ENCODE assay signal across 1 cellular context in the genomic region with DNA sequence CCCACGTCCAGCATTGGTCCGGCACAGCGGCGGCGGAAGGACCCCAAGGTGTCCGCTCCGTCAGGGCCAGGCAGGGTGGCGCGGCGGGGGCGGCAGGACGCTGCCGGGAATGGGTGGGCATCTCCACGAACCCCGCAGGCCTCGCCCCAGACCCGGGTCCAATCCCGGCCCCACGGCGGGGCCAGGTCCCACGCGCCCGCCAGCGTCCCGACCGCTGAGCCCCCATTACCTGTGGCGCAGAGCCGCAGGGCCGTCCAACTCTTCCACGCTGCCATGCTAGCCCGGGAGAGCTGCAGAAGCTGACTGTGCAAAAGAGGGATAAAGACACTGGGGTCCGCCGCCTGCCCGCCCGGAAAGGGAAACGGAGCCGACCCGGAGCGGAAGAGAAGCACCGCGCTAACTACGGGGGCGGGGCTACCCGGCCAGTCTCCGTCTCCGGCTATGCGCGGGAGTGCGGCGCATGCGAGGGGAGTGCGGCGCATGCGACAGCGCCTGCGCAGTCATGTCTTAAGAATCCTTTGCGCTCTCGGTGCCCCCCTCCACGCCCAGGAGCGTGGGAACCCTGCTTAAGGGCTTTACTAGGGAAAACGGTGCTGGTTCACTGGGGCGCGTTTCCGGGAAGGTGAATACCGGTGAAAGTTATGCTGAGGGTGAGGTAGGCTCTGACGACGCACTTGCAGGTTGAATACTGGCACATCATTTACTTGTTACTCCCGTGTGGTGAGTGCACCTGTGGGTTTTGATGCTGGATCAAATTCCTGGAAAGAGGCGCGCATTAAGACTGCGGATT.
TF ChIP-seq lines count a peak whose summit lies in the region.

Gene TMX3, minus strand, starts transcription at position 402 of the 790 bp plus-strand sequence. Its CDS starts 127 bp downstream, at position 275.

TF ChIP-seq in H1, 55 proteins besides CTCF, POLR2A, EP300 and RAD21:
- 0 out of 2 replicates have a peak, but pooled peaks have one; percentile 10 for TF ChIP-seq ATF3 (IDR thresholded peaks at IDR 0.05; ENCODE audit: insufficient read depth, low read depth, low read length)
- peak; percentile 66 for TF ChIP-seq ASH2L (IDR thresholded peaks at IDR 0.05; ENCODE audit: low read length)
- 0 out of 2 replicates have a peak, but pooled peaks have one; percentile 6 for TF ChIP-seq EGR1 (IDR thresholded peaks at IDR 0.05; ENCODE audit: borderline replicate concordance, low read depth, low read length)
- TF ChIP-seq RFX5 (IDR thresholded peaks at IDR 0.05; ENCODE audit: borderline replicate concordance, low read depth, low read length): no peak
- peak; percentile 16 for TF ChIP-seq SAP30 (IDR thresholded peaks at IDR 0.05; ENCODE audit: insufficient read depth, insufficient replicate concordance, low read length)
- TF ChIP-seq BACH1 (IDR thresholded peaks at IDR 0.05; ENCODE audit: low read length): peak; percentile 72
- peak; percentile 89 for TF ChIP-seq KDM1A (IDR thresholded peaks at IDR 0.05; ENCODE audit: borderline replicate concordance, low read length)
- TF ChIP-seq SP2 (IDR thresholded peaks at IDR 0.05; ENCODE audit: low read length): no peak
- peak; percentile 79 for TF ChIP-seq CREB1 (IDR thresholded peaks at IDR 0.05)
- TF ChIP-seq HDAC2 (IDR thresholded peaks at IDR 0.05; ENCODE audit: borderline replicate concordance in 1 of 2, low read depth in 2 of 2, low read length in 2 of 2): peak; percentile 49 to 83; a peak in 2 of 4 replicates
- TF ChIP-seq SIRT6 (IDR thresholded peaks at IDR 0.05; ENCODE audit: low read length): no peak
- no peak for TF ChIP-seq SUZ12 (IDR thresholded peaks at IDR 0.05; ENCODE audit: low read length)
- TF ChIP-seq POU5F1 (IDR thresholded peaks at IDR 0.05; ENCODE audit: low read depth, low read length): no peak
- TF ChIP-seq KDM4A (IDR thresholded peaks at IDR 0.05; ENCODE audit: low read depth, low read length, severe bottlenecking): peak; percentile 99
- TF ChIP-seq SP4 (IDR thresholded peaks at IDR 0.05; ENCODE audit: low read length): peak; percentile 69
- TF ChIP-seq ZNF274 (IDR thresholded peaks at IDR 0.05; ENCODE audit: borderline replicate concordance, extremely low read depth, low read length): no peak
- TF ChIP-seq TAF1 (IDR thresholded peaks at IDR 0.05; ENCODE audit: low read depth, low read length): peak; percentile 75
- TF ChIP-seq MAFK (IDR thresholded peaks at IDR 0.05; ENCODE audit: low read depth, low read length): peak; percentile 50; the same call in 1 of the 2 replicates
- TF ChIP-seq RBBP5 (IDR thresholded peaks at IDR 0.05; ENCODE audit: borderline replicate concordance, low read depth, low read length): peak; percentile 94
- TF ChIP-seq, protein P1, sequence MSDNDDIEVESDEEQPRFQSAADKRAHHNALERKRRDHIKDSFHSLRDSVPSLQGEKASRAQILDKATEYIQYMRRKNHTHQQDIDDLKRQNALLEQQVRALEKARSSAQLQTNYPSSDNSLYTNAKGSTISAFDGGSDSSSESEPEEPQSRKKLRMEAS (IDR thresholded peaks at IDR 0.05): peak; percentile 99
- peak; percentile 22; the same call in 1 of the 2 replicates for TF ChIP-seq TBP (IDR thresholded peaks at IDR 0.05; ENCODE audit: low read depth, low read length)
- peak; percentile 2; the same call in 1 of the 2 replicates for TF ChIP-seq SRF (IDR thresholded peaks at IDR 0.05; ENCODE audit: low read depth, low read length)
- TF ChIP-seq PHF8 (conservative IDR thresholded peaks at IDR 0.05; ENCODE audit: low read depth, low read length): peak; percentile 78; the same call in 1 of the 2 replicates
- TF ChIP-seq E2F6 (IDR thresholded peaks at IDR 0.05): peak; percentile 99
- peak; percentile 36 for TF ChIP-seq TAF7 (optimal IDR thresholded peaks at IDR 0.05; ENCODE audit: borderline replicate concordance, low read depth, low read length)
- peak; percentile 65 for TF ChIP-seq NRF1 (IDR thresholded peaks at IDR 0.05; ENCODE audit: low read depth, low read length)
- no peak for TF ChIP-seq GTF2F1 (IDR thresholded peaks at IDR 0.05; ENCODE audit: borderline replicate concordance, low read depth, low read length)
- no peak for TF ChIP-seq USF2 (IDR thresholded peaks at IDR 0.05; ENCODE audit: low read length)
- TF ChIP-seq GABPA (IDR thresholded peaks at IDR 0.05; ENCODE audit: borderline replicate concordance, insufficient read depth, low read length): peak; percentile 88
- TF ChIP-seq RXRA (IDR thresholded peaks at IDR 0.05; ENCODE audit: insufficient read depth, low read depth, low read length): no peak
